ENCODE assay signal across 1 cellular context in the genomic region with DNA sequence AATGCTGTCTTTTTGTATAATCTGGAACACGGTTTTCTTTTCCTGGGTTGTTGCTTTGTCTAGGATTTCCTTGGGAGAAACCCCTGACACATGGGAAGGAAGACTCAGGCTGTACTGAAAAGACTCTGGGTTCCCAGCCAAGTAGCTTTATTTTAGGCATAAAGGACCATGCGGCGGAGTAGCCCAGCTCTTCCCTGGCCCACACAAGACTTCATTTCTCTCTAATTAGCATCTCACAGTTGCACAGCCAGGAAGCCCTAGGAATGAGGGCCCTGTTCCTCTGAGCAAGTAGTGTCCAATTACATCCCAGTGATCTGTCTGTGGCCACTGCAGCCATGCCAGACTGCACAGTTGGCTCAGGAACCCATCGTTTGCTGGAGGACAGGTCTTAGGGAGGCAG.
TF ChIP-seq lines count a peak whose summit lies in the region.

No MANE protein-coding gene starts in this region.

TF ChIP-seq in H1, 55 proteins besides CTCF, POLR2A, EP300 and RAD21:
- TF ChIP-seq BACH1 (IDR thresholded peaks at IDR 0.05; ENCODE audit: low read length) (no peak), E2F6 (IDR thresholded peaks at IDR 0.05) (no peak), POU5F1 (IDR thresholded peaks at IDR 0.05; ENCODE audit: low read depth, low read length) (no peak), MAX (IDR thresholded peaks at IDR 0.05) (no peak), GABPA (IDR thresholded peaks at IDR 0.05; ENCODE audit: borderline replicate concordance, insufficient read depth, low read length) (no peak), TBP (IDR thresholded peaks at IDR 0.05; ENCODE audit: low read depth, low read length) (no peak), MAFK (IDR thresholded peaks at IDR 0.05; ENCODE audit: low read depth, low read length) (no peak), SUZ12 (IDR thresholded peaks at IDR 0.05; ENCODE audit: low read length) (no peak), KDM4A (IDR thresholded peaks at IDR 0.05; ENCODE audit: low read depth, low read length, severe bottlenecking) (no peak), CBX8 (IDR thresholded peaks at IDR 0.05; ENCODE audit: borderline replicate concordance, low read depth, low read length) (no peak), YY1 (IDR thresholded peaks at IDR 0.05; ENCODE audit: low read depth, low read length) (no peak), TCF12 (IDR thresholded peaks at IDR 0.05; ENCODE audit: low read depth, low read length) (no peak), TAF7 (optimal IDR thresholded peaks at IDR 0.05; ENCODE audit: borderline replicate concordance, low read depth, low read length) (no peak), CTBP2 (IDR thresholded peaks at IDR 0.05; ENCODE audit: borderline replicate concordance, insufficient read depth, insufficient read length, low read length) (no peak), NRF1 (IDR thresholded peaks at IDR 0.05; ENCODE audit: low read depth, low read length) (no peak), HDAC6 (IDR thresholded peaks at IDR 0.05; ENCODE audit: low read depth, low read length) (no peak), POLR2AphosphoS5 (IDR thresholded peaks at IDR 0.05; ENCODE audit: low read depth, low read length) (no peak)
- TF ChIP-seq, protein P1, sequence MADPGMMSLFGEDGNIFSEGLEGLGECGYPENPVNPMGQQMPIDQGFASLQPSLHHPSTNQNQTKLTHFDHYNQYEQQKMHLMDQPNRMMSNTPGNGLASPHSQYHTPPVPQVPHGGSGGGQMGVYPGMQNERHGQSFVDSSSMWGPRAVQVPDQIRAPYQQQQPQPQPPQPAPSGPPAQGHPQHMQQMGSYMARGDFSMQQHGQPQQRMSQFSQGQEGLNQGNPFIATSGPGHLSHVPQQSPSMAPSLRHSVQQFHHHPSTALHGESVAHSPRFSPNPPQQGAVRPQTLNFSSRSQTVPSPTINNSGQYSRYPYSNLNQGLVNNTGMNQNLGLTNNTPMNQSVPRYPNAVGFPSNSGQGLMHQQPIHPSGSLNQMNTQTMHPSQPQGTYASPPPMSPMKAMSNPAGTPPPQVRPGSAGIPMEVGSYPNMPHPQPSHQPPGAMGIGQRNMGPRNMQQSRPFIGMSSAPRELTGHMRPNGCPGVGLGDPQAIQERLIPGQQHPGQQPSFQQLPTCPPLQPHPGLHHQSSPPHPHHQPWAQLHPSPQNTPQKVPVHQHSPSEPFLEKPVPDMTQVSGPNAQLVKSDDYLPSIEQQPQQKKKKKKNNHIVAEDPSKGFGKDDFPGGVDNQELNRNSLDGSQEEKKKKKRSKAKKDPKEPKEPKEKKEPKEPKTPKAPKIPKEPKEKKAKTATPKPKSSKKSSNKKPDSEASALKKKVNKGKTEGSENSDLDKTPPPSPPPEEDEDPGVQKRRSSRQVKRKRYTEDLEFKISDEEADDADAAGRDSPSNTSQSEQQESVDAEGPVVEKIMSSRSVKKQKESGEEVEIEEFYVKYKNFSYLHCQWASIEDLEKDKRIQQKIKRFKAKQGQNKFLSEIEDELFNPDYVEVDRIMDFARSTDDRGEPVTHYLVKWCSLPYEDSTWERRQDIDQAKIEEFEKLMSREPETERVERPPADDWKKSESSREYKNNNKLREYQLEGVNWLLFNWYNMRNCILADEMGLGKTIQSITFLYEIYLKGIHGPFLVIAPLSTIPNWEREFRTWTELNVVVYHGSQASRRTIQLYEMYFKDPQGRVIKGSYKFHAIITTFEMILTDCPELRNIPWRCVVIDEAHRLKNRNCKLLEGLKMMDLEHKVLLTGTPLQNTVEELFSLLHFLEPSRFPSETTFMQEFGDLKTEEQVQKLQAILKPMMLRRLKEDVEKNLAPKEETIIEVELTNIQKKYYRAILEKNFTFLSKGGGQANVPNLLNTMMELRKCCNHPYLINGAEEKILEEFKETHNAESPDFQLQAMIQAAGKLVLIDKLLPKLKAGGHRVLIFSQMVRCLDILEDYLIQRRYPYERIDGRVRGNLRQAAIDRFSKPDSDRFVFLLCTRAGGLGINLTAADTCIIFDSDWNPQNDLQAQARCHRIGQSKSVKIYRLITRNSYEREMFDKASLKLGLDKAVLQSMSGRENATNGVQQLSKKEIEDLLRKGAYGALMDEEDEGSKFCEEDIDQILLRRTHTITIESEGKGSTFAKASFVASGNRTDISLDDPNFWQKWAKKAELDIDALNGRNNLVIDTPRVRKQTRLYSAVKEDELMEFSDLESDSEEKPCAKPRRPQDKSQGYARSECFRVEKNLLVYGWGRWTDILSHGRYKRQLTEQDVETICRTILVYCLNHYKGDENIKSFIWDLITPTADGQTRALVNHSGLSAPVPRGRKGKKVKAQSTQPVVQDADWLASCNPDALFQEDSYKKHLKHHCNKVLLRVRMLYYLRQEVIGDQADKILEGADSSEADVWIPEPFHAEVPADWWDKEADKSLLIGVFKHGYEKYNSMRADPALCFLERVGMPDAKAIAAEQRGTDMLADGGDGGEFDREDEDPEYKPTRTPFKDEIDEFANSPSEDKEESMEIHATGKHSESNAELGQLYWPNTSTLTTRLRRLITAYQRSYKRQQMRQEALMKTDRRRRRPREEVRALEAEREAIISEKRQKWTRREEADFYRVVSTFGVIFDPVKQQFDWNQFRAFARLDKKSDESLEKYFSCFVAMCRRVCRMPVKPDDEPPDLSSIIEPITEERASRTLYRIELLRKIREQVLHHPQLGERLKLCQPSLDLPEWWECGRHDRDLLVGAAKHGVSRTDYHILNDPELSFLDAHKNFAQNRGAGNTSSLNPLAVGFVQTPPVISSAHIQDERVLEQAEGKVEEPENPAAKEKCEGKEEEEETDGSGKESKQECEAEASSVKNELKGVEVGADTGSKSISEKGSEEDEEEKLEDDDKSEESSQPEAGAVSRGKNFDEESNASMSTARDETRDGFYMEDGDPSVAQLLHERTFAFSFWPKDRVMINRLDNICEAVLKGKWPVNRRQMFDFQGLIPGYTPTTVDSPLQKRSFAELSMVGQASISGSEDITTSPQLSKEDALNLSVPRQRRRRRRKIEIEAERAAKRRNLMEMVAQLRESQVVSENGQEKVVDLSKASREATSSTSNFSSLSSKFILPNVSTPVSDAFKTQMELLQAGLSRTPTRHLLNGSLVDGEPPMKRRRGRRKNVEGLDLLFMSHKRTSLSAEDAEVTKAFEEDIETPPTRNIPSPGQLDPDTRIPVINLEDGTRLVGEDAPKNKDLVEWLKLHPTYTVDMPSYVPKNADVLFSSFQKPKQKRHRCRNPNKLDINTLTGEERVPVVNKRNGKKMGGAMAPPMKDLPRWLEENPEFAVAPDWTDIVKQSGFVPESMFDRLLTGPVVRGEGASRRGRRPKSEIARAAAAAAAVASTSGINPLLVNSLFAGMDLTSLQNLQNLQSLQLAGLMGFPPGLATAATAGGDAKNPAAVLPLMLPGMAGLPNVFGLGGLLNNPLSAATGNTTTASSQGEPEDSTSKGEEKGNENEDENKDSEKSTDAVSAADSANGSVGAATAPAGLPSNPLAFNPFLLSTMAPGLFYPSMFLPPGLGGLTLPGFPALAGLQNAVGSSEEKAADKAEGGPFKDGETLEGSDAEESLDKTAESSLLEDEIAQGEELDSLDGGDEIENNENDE (IDR thresholded peaks at IDR 0.05; ENCODE audit: insufficient replicate concordance, low read length) = no peak
- TF ChIP-seq, protein P2, sequence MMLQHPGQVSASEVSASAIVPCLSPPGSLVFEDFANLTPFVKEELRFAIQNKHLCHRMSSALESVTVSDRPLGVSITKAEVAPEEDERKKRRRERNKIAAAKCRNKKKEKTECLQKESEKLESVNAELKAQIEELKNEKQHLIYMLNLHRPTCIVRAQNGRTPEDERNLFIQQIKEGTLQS (IDR thresholded peaks at IDR 0.05; ENCODE audit: insufficient read depth, low read depth, low read length) = no peak
